Comparison of ENCODE assay signal across 15 cellular contexts in genomic region chr4:78481180-78481579, GRCh38.
DNase-seq lines count a peak whose midpoint lies in the region; ATAC-seq, FAIRE-seq and TF ChIP-seq lines count a peak whose summit lies in the region.
"Had no signal": no experiment of that assay in that cellular context is flagged by ENCODE, and none has a peak within 500 bp of the region (broad histone marks: within the 10 kb centered on the region; RNA-seq: fewer than 3 reads in every experiment).

No MANE protein-coding gene starts in this region.

- no peak for TF ChIP-seq RAD21 in GM12878 (IDR thresholded peaks at IDR 0.05; ENCODE audit: insufficient read depth, low read depth, low read length)

- no peak overlapping the region for H3K4me3 ChIP-seq in GM12878
- H3K4me3 ChIP-seq: SJCRH30 had no signal

- H3K9me3 Mint-ChIP-seq in type B pancreatic cell: no peaks in the 10 kb centered on the region
- H3K9me3 Mint-ChIP-seq: activated B cell treated with CpG ODN at 0.5 μM for 24 hours, endodermal cell had no signal

- FAIRE-seq in GM12878 (lab: Jason Lieb, UNC): no peak
- FAIRE-seq: H54 had no signal

- no peak overlapping the region for H3K9ac ChIP-seq in GM12878 (ENCODE audit: control insufficient read depth, insufficient read depth, low read length)

- 56% methylated on average over 1 of the region's 1 CpG for WGBS in GM12878 (ENCODE audit: insufficient coverage, insufficient replicate concordance, low lambda C conversion rate, missing lambda C conversion rate)

- SMC1A ChIA-PET in GM12878 (lab: Charles Lee; ENCODE audit: uncharacterized antibody, unreplicated experiment): interaction anchor here (1.0 kb wide), 2 partner anchors 32 to 62 kb away, joined by 3 read pairs; no protein-coding TSS in a partner anchor

- TF ChIP-seq POLR2A in GM12878 (IDR thresholded peaks at IDR 0.05; ENCODE audit: low read depth, low read length): no peak

- H4K20me1 ChIP-seq in GM12878 (ENCODE audit: control insufficient read depth, insufficient read depth): no peaks in the 10 kb centered on the region

- H3K4me1 ChIP-seq in GM12878 (ENCODE audit: control insufficient read depth, insufficient read depth, low read length): no peaks in the 10 kb centered on the region
- H3K4me1 ChIP-seq: SJCRH30 had no signal

- BruUV-seq in GM12878 (replicated peaks; lab: Mats Ljungman, UMichigan): no TSS peak

- H3K4me3 Mint-ChIP-seq in type B pancreatic cell: no peak overlapping the region
- H3K4me3 Mint-ChIP-seq: activated B cell treated with CpG ODN at 0.5 μM for 24 hours, endodermal cell had no signal

- TF ChIP-seq EP300 in GM12878 (IDR thresholded peaks at IDR 0.05; ENCODE audit: borderline replicate concordance in 1 of 2, control insufficient read depth in 1 of 2, low read depth in 2 of 2, low read length in 2 of 2): no peak

- intact Hi-C loops in GM12878 (cut with micrococcal nuclease; ENCODE audit: unreplicated experiment): no loop called here

- H3K4me2 ChIP-seq in GM12878 (ENCODE audit: control insufficient read depth, insufficient read depth): no peak overlapping the region

- H3K27ac Mint-ChIP-seq in type B pancreatic cell: peak overlapping the region; percentile 36
- H3K27ac Mint-ChIP-seq: activated B cell treated with CpG ODN at 0.5 μM for 24 hours, endodermal cell had no signal

- peaks cover 5% of the 10 kb centered on the region for H3K4me1 Mint-ChIP-seq in type B pancreatic cell (ENCODE audit: unreplicated experiment)
- H3K4me1 Mint-ChIP-seq: activated B cell treated with CpG ODN at 0.5 μM for 24 hours had no signal

- H3K9me3 ChIP-seq in GM12878 (replicated peaks; ENCODE audit: control insufficient read depth, insufficient read depth, low read length): no peaks in the 10 kb centered on the region
- H3K9me3 ChIP-seq: SJCRH30 had no signal

- no peak for TF ChIP-seq CTCF in GM12878 (IDR thresholded peaks at IDR 0.05 in 2 of 3, conservative IDR thresholded peaks at IDR 0.05 in 1 of 3; ENCODE audit: control insufficient read depth in 2 of 3, extremely low read depth in 1 of 3, insufficient read depth in 1 of 3, low read depth in 3 of 3, low read length in 3 of 3)
- no peak for TF ChIP-seq CTCF in type B pancreatic cell (conservative IDR thresholded peaks at IDR 0.05)

- no peak overlapping the region for H2AFZ ChIP-seq in GM12878 (ENCODE audit: control insufficient read depth, low read depth, low read length)

- H3K27ac ChIP-seq in GM12878 (ENCODE audit: control insufficient read depth, insufficient read depth): no peak overlapping the region
- H3K27ac ChIP-seq: SJCRH30 had no signal

- H3K27me3 ChIP-seq in GM12878 (replicated peaks in 1 of 2; ENCODE audit: control insufficient read depth in 2 of 2, insufficient read depth in 2 of 2, low read length in 1 of 2): no peaks in the 10 kb centered on the region
- H3K27me3 ChIP-seq: SJCRH30 had no signal

- in situ Hi-C loops in GM12878 (cut with MboI): no loop called here

- peaks cover 23% of the 10 kb centered on the region for H3K36me3 Mint-ChIP-seq in type B pancreatic cell

- H3K36me3 ChIP-seq in GM12878 (ENCODE audit: control insufficient read depth in 2 of 2, insufficient read depth in 2 of 2, low read length in 1 of 2): no peaks in the 10 kb centered on the region

- POLR2A ChIA-PET in GM12878 (lab: Charles Lee): interaction anchor here (0.7 kb wide), 1 partner anchor 9 kb away, joined by 3 read pairs; no protein-coding TSS in a partner anchor

- no peaks in the 10 kb centered on the region for H3K79me2 ChIP-seq in GM12878 (ENCODE audit: control insufficient read depth, insufficient read depth, low read length)

- CTCF ChIA-PET in GM12878 (lab: Yijun Ruan, JAX): no interaction called here

- RAD21 ChIA-PET in GM12878 (lab: Charles Lee; ENCODE audit: unreplicated experiment): interaction anchor here (0.6 kb wide), 1 partner anchor 378 kb away, joined by 3 read pairs; no protein-coding TSS in a partner anchor

- H3K27me3 Mint-ChIP-seq in type B pancreatic cell: no peaks in the 10 kb centered on the region

- DNase-seq in GM12878 (ENCODE audit: low read depth, low spot score) (no peak), foreskin melanocyte (peak; percentile 98), type B pancreatic cell (ENCODE audit: extremely low spot score, unreplicated experiment) (no peak), NCI-H82 treated with DMSO at 0.1 percent for 48 hours (lab: John Stamatoyannopoulos, UW; ENCODE audit: unreplicated experiment) (no peak), nucleus accumbens (lab: John Stamatoyannopoulos, UW) (no peak)
- DNase-seq: activated B cell treated with CpG ODN at 0.5 μM for 24 hours; activated T-cell treated with anti-CD3 and anti-CD28 coated beads, Interleukin-2, amount 50 U/mL, for 1 hour; endodermal cell; NCI-H1436; NCI-H748 treated with DMSO at 0.1 percent for 48 hours; retina; SJCRH30 had no signal

- peak; percentile 48 for ATAC-seq in HG02885 (IDR thresholded peaks at IDR 0.05; ENCODE audit: poor library complexity, unreplicated experiment)
- peak; percentile 25; the same call in 1 of the 3 replicates for ATAC-seq in GM12878
- ATAC-seq in GM18858 (IDR thresholded peaks at IDR 0.05; ENCODE audit: unreplicated experiment): no peak

TF ChIP-seq in GM12878, 131 proteins besides CTCF, POLR2A, EP300 and RAD21:
- TF ChIP-seq FOXM1 (IDR thresholded peaks at IDR 0.05; ENCODE audit: low read depth, low read length): no peak
- no peak for TF ChIP-seq NR2F1 (conservative IDR thresholded peaks at IDR 0.05)
- no peak for TF ChIP-seq CHD2 (IDR thresholded peaks at IDR 0.05; ENCODE audit: borderline replicate concordance, low read depth, low read length)
